ENCODE assay signal across 11 cellular contexts in the genomic region with DNA sequence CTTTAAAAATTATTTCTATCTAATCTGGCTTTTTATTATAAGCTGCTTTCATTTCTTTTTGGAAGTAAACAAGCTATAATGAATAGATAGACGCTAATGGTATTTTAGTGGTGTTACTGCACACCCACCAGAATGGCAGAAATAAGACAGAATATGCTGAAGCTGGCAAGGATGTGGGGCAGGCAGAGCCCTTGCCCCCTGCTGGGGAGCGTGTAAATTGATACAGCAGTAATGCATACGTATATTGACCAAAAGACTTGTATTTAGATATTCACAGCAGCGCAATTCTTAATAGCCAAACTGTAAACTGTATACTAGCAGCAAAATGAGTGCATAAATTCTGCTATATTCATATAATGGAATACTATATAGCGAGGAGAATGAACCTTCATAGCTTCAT. TPM values are rescaled to one million over a fixed set of nuclear protein-coding genes. Genes with fewer than 3 reads are reported as not detected.
DNase-seq lines count a peak whose midpoint lies in the region; ATAC-seq and TF ChIP-seq lines count a peak whose summit lies in the region.
"Had no signal": no experiment of that assay in that cellular context is flagged by ENCODE, and none has a peak within 500 bp of the region (broad histone marks: within the 10 kb centered on the region; RNA-seq: fewer than 3 reads in every experiment).

No MANE protein-coding gene starts in this region.

- no peak overlapping the region for H3K27ac ChIP-seq in C4-2B
- H3K27ac ChIP-seq: coronary artery had no signal

- ATAC-seq in T-cell (replicated peaks in 1 of 4) (peak in 3 of 4 experiments; percentile 53 to 59 (median 54)), GM19023 (IDR thresholded peaks at IDR 0.05; ENCODE audit: unreplicated experiment) (no peak), HG02610 (IDR thresholded peaks at IDR 0.05; ENCODE audit: unreplicated experiment) (no peak)
- ATAC-seq: Right ventricle myocardium inferior had no signal

- H3K27ac Mint-ChIP-seq in T-cell (no peak overlapping the region), immature natural killer cell (peak overlapping the region in 4 of 6 donors; percentile 24 to 76 (median 50))

- H3K4me1 Mint-ChIP-seq in T-cell, result peaks cover 0 to 10% (median 5%) of the 10 kb centered on the region in 3 donors
- peaks cover 0 to 30% of the 10 kb centered on the region in 2 donors for H3K4me1 Mint-ChIP-seq in immature natural killer cell

- DNase-seq in GM12864 (ENCODE audit: low read depth), result no peak
- peak in 14 of 34 experiments; percentile 6 to 37 (median 13) for DNase-seq in T-cell
- DNase-seq in immature natural killer cell, result peak in 2 of 3 donors; percentile 24 to 33
- DNase-seq in mesenteric fat pad (ENCODE audit: low spot score), result no peak
- DNase-seq: NCI-H1048; stimulated activated CD4-positive, alpha-beta T cell treated with anti-CD3 and anti-CD28 coated beads, Interleukin-2, amount 100 ng/mL, for 24 hours had no signal

- POLR2A ChIA-PET in T-cell (lab: Charles Lee), result no interaction called here

- H3K4me3 ChIP-seq in GM12864 (ENCODE audit: low read depth, low read length), result no peak overlapping the region
- H3K4me3 ChIP-seq: coronary artery had no signal

- peak; percentile 18; the same call in 1 of the 2 replicates for TF ChIP-seq CTCF in C4-2B (conservative IDR thresholded peaks at IDR 0.05)
- peak; percentile 37 for TF ChIP-seq CTCF in GM12864 (IDR thresholded peaks at IDR 0.05; ENCODE audit: low read depth, low read length, missing control alignments)

- CTCF ChIA-PET in T-cell (lab: Charles Lee), result interaction anchor here in 1 of 2 donors (0.5 to 2.0 kb wide), 5 partner anchors 36 to 383 kb away, joined by 3 to 10 read pairs (median 4); no protein-coding TSS in a partner anchor

- no peak overlapping the region for H3K4me3 Mint-ChIP-seq in T-cell
- no peak overlapping the region for H3K4me3 Mint-ChIP-seq in immature natural killer cell

- H3K9me3 Mint-ChIP-seq in T-cell (no peaks in the 10 kb centered on the region), immature natural killer cell (no peaks in the 10 kb centered on the region)

- H3K36me3 Mint-ChIP-seq in T-cell (peaks cover 70% of the 10 kb centered on the region), immature natural killer cell (peaks cover 24 to 56% (median 40%) of the 10 kb centered on the region in 3 donors)

- H3K27me3 Mint-ChIP-seq in T-cell, result no peaks in the 10 kb centered on the region
- peaks cover 0 to 7% (median 5%) of the 10 kb centered on the region in 3 donors for H3K27me3 Mint-ChIP-seq in immature natural killer cell (ENCODE audit: low read depth in 3 of 3)

RNA-seq across cellular contexts. Expression of a gene that starts 35.3 kb away (rescaled TPM):
- 10 to 100 TPM; 15.9 to 21.5 (median 19.9) TPM for total RNA-seq in T-cell
- 10 to 100 TPM in 2 of 3 donors, 1 to 10 TPM in 1; 4.3 to 14.8 (median 10.1) TPM for polyA plus RNA-seq in immature natural killer cell
- total RNA-seq in mesenteric fat pad, result 27.3 TPM

RNA-seq across cellular contexts. Expression of a gene that starts 49.3 kb away (rescaled TPM):
- total RNA-seq in T-cell (100 to 1,000 TPM in 1 of 5 donors, 10 to 100 TPM in 4; 50.8 to 128 (median 59.5) TPM), mesenteric fat pad (95.1 TPM)
- polyA plus RNA-seq in immature natural killer cell, result 100 to 1,000 TPM in 2 of 3 donors, 10 to 100 TPM in 1; 94.2 to 141 (median 119) TPM

RNA-seq across cellular contexts. Expression of a gene that starts 54.6 kb away (rescaled TPM):
- total RNA-seq in T-cell (10 to 100 TPM; 14.4 to 45.6 (median 22.9) TPM), mesenteric fat pad (4.1 TPM)
- polyA plus RNA-seq in immature natural killer cell, result 10 to 100 TPM; 45.4 to 56.5 (median 52.0) TPM

Comparison
In these comparisons a context has a peak if more than half of its experiments do, and no peak if none do; other contexts are left out.
1. DNase-seq: peak in immature natural killer cell (2 of 3); none in GM12864 (single experiment) and mesenteric fat pad (single experiment).
2. ATAC-seq: peak in T-cell (3 of 4); none in GM19023 (single experiment) and HG02610 (single experiment).
3. H3K27ac Mint-ChIP-seq: peak in immature natural killer cell (4 of 6); none in T-cell (0 of 2).